ENCODE assay signal across 8 cellular contexts in genomic region chr6:155154158-155154830, GRCh38.
A peak's percentile ranks its signal among the peaks of the same experiment; 100 is the strongest.
DNase-seq lines count a peak whose midpoint lies in the region; ATAC-seq and TF ChIP-seq lines count a peak whose summit lies in the region.

No MANE protein-coding gene starts in this region.

- H4K8ac ChIP-seq in IMR-90 (ENCODE audit: low read depth in 2 of 2, low read length in 2 of 2), result peak overlapping the region; percentile 21 to 96; a peak in 3 of 4 replicates

- H3K9me3 ChIP-seq in IMR-90 (ENCODE audit: control insufficient read depth, insufficient read depth, low read length) (no peaks in the 10 kb centered on the region), right atrium auricular region (no peaks in the 10 kb centered on the region)

- peak overlapping the region; percentile 5; the same call in 1 of the 2 replicates for H4K5ac ChIP-seq in IMR-90 (ENCODE audit: low read depth, low read length)

- peaks cover 33% of the 10 kb centered on the region for H3K9me1 ChIP-seq in IMR-90 (ENCODE audit: insufficient read depth, low read length)

- intact Hi-C loops in IMR-90 (cut with micrococcal nuclease) (no loop called here), Right ventricle myocardium superior (cut with DNase I) (no loop called here)

- H4K20me1 ChIP-seq in IMR-90 (ENCODE audit: insufficient read depth, low read length), result no peaks in the 10 kb centered on the region

- POLR2A ChIA-PET in BJ (lab: Charles Lee) (interaction anchor here (0.6 kb wide), 1 partner anchor 244 kb away, joined by 3 read pairs; no protein-coding TSS in a partner anchor), IMR-90 (lab: Charles Lee; ENCODE audit: unreplicated experiment) (no interaction called here)

- peak; percentile 61 for ATAC-seq in IMR-90 (ENCODE audit: low read depth)
- no peak for ATAC-seq in GM19395 (IDR thresholded peaks at IDR 0.05; ENCODE audit: unreplicated experiment)
- ATAC-seq in HG03457 (IDR thresholded peaks at IDR 0.05; ENCODE audit: unreplicated experiment), result no peak
- no peak for ATAC-seq in Right ventricle myocardium superior (ENCODE audit: poor library complexity)

- peak overlapping the region; percentile 78 for H3K18ac ChIP-seq in IMR-90 (ENCODE audit: low read depth, low read length)

- dilution Hi-C loops in IMR-90 (cut with HindIII; ENCODE audit: low sequenced_read_pairs, unreplicated experiment), result no loop called here

- H3K9ac ChIP-seq in IMR-90 (ENCODE audit: low read depth, low read length), result no peak overlapping the region

- H3K4me3 ChIP-seq in BJ (ENCODE audit: low read depth, low read length), result no peak overlapping the region
- no peak overlapping the region for H3K4me3 ChIP-seq in IMR-90 (ENCODE audit: insufficient read depth, low read depth, low read length)
- no peak overlapping the region for H3K4me3 ChIP-seq in fibroblast of the aortic adventitia (ENCODE audit: low read depth, low read length)
- H3K4me3 ChIP-seq in right atrium auricular region, result no peak overlapping the region

- H2BK15ac ChIP-seq in IMR-90 (ENCODE audit: low read depth, low read length), result peak overlapping the region; percentile 98; the same call in 2 of the 3 replicates

- peak overlapping the region; percentile 36; the same call in 1 of the 2 replicates for H3K56ac ChIP-seq in IMR-90 (ENCODE audit: extremely low read depth, insufficient read depth, low read length)

- peak overlapping the region; percentile 89 for H2BK20ac ChIP-seq in IMR-90 (ENCODE audit: low read depth, low read length)

- TF ChIP-seq RAD21 in IMR-90 (IDR thresholded peaks at IDR 0.05; ENCODE audit: low read length), result no peak; the same call in 1 of the 2 replicates

- H3K4ac ChIP-seq in IMR-90 (ENCODE audit: low read depth, low read length), result peak overlapping the region; percentile 98

- H3K79me1 ChIP-seq in IMR-90 (ENCODE audit: low read depth in 1 of 2, low read length in 2 of 2), result peaks cover 0 to 24% of the 10 kb centered on the region in 2 experiments; a peak in 2 of 4 replicates

- H3K23ac ChIP-seq in IMR-90 (ENCODE audit: low read depth, low read length), result peak overlapping the region; percentile 52

- CTCF ChIA-PET in BJ (lab: Yijun Ruan, JAX) (interaction anchor here (0.7 to 1.5 kb wide), 3 partner anchors 65 to 286 kb away, joined by 3 read pairs; no protein-coding TSS in a partner anchor), IMR-90 (lab: Yijun Ruan, JAX) (interaction anchor here (0.7 to 0.9 kb wide), 2 partner anchors 14 to 148 kb away, joined by 3 to 6 read pairs; no protein-coding TSS in a partner anchor)

- WGBS in IMR-90 (ENCODE audit: extremely low coverage in 2 of 2, insufficient read length in 1 of 2), 2 experiments, result 0% methylated on average over 4 of the region's 11 CpGs; no CpG with 5 or more reads in 1 of the 2 experiments

- no peaks in the 10 kb centered on the region for H3K36me3 ChIP-seq in BJ (ENCODE audit: control insufficient read depth, insufficient read depth, low read length)
- no peaks in the 10 kb centered on the region for H3K36me3 ChIP-seq in IMR-90 (ENCODE audit: control insufficient read depth, insufficient read depth, low read length)
- H3K36me3 ChIP-seq in right atrium auricular region, result no peaks in the 10 kb centered on the region

- peak overlapping the region; percentile 85 for H2AFZ ChIP-seq in IMR-90 (replicated peaks; ENCODE audit: low read length, poor library complexity)

- in situ Hi-C loops in IMR-90 (cut with MboI; ENCODE audit: low sequenced_read_pairs), result no loop called here

- H3K4me1 ChIP-seq in IMR-90 (ENCODE audit: control insufficient read depth, insufficient read depth, low read length) (peaks cover 14% of the 10 kb centered on the region), right atrium auricular region (no peaks in the 10 kb centered on the region)

- TF ChIP-seq CTCF in BJ (IDR thresholded peaks at IDR 0.05; ENCODE audit: insufficient read depth, low read depth, low read length), result no peak
- TF ChIP-seq CTCF in IMR-90 (conservative IDR thresholded peaks at IDR 0.05; ENCODE audit: low read depth, low read length), result no peak
- no peak for TF ChIP-seq CTCF in fibroblast of the aortic adventitia (IDR thresholded peaks at IDR 0.05; ENCODE audit: insufficient read depth, low read length)
- no peak for TF ChIP-seq CTCF in right atrium auricular region (IDR thresholded peaks at IDR 0.05)

- BruUV-seq in IMR-90 (replicated peaks; lab: Mats Ljungman, UMichigan), result no TSS peak

- peak; percentile 90 for DNase-seq in BJ (ENCODE audit: low read depth)
- peak; percentile 96 for DNase-seq in IMR-90
- DNase-seq in T1000 (lab: John Stamatoyannopoulos, UW), result peak; percentile 26
- peak; percentile 88 for DNase-seq in fibroblast of the aortic adventitia (ENCODE audit: low read depth)
- DNase-seq in Right ventricle myocardium superior, result no peak
- DNase-seq in right atrium auricular region (ENCODE audit: low spot score), result no peak

- H3K14ac ChIP-seq in IMR-90 (replicated peaks; ENCODE audit: low read depth, low read length), result peak overlapping the region; percentile 94

- H2AK9ac ChIP-seq in IMR-90 (replicated peaks; ENCODE audit: low read depth, low read length, poor library complexity), result peak overlapping the region; percentile 77

- peak overlapping the region; percentile 97 for H2BK120ac ChIP-seq in IMR-90 (ENCODE audit: low read depth, low read length)

- peak overlapping the region; percentile 95 for H4K91ac ChIP-seq in IMR-90 (ENCODE audit: insufficient read depth, low read depth, low read length)

- TF ChIP-seq POLR2A in IMR-90 (IDR thresholded peaks at IDR 0.05; ENCODE audit: low read depth, low read length), result no peak

- peak overlapping the region; percentile 12 for H3K4me2 ChIP-seq in IMR-90 (ENCODE audit: low read depth, low read length)

- peak overlapping the region; percentile 99 for H2AK5ac ChIP-seq in IMR-90 (ENCODE audit: low read depth, low read length)

- H3K27me3 ChIP-seq in BJ (ENCODE audit: control insufficient read depth, insufficient read depth, low read length) (no peaks in the 10 kb centered on the region), IMR-90 (ENCODE audit: control insufficient read depth, insufficient read depth, low read length) (no peaks in the 10 kb centered on the region), right atrium auricular region (no peaks in the 10 kb centered on the region)

- H2BK5ac ChIP-seq in IMR-90 (ENCODE audit: low read depth, low read length, poor library complexity, severe bottlenecking), result peak overlapping the region; percentile 71

- peak overlapping the region; percentile 35 for H3K27ac ChIP-seq in IMR-90 (ENCODE audit: insufficient read depth, low read length)
- no peak overlapping the region for H3K27ac ChIP-seq in right atrium auricular region

TF ChIP-seq in IMR-90, 13 proteins besides CTCF, POLR2A, EP300 and RAD21:
- TF ChIP-seq MXI1 (IDR thresholded peaks at IDR 0.05; ENCODE audit: borderline replicate concordance, low read depth, low read length) (0 out of 2 replicates have a peak, but pooled peaks have one; percentile 29), CEBPB (IDR thresholded peaks at IDR 0.05; ENCODE audit: low read depth, low read length) (peak; percentile 74), FOS (IDR thresholded peaks at IDR 0.05; ENCODE audit: low read depth, low read length) (peak; percentile 24; the same call in 1 of the 2 replicates), USF2 (IDR thresholded peaks at IDR 0.05; ENCODE audit: low read depth, low read length) (no peak), RCOR1 (IDR thresholded peaks at IDR 0.05; ENCODE audit: insufficient replicate concordance, low read length) (peak; percentile 65), MAFK (IDR thresholded peaks at IDR 0.05; ENCODE audit: low read depth, low read length) (peak; percentile 22; the same call in 1 of the 2 replicates)

Comparison
In these comparisons a context has a peak if more than half of its experiments do, and no peak if none do; other contexts are left out.
1. DNase-seq: peak in BJ (single experiment), IMR-90 (single experiment), T1000 (single experiment) and fibroblast of the aortic adventitia (single experiment); none in Right ventricle myocardium superior (single experiment) and right atrium auricular region (single experiment).